27 cellular contexts compared by ENCODE assay signal in the genomic region with DNA sequence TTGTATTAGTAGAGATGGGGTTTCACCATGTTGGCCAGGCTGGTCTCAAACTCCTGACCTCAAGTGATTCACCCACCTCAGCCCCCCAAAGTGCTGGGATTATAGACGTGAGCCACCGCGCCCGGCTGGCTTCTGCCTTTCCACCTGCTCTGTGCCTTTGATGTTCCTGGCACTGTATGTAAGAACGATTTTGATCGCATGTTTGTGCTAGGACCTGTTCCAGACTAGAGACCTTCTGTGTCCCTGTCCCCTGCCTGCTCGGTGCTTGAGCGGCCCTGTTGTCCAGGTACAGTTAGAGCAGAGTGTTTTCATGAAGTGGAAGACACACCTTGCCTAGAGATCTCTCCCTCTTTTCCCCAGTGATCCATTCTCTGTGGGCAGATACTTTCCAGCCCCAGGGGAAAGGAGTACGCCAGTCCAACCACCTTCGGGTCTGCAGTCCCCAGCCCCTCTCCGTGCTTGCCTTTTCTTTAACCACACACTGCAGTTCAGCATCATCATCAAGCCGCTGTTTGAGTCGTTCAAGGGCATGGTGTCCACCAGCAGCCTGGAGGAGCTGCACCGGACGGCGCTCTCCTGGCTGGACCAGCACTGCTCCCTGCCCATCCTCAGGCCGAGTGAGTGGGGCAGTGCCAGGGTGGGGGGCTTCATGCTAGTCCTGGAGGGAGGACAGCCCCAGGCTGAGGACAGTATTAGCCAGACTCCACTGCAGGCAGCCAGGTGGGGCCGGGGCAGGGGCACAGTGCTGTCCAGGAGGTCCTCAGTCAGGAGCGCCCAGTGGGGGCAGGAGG. TPM values are rescaled to one million over a fixed set of nuclear protein-coding genes. Genes with fewer than 3 reads are reported as not detected.
"Had no signal": no experiment of that assay in that cellular context is flagged by ENCODE, and none has a peak within 500 bp of the region (broad histone marks: within the 10 kb centered on the region; RNA-seq: fewer than 3 reads in every experiment).

No MANE protein-coding gene starts in this region.

- H3K9me3 ChIP-seq: colonic mucosa, heart left ventricle, right atrium auricular region, sigmoid colon, suprapubic skin, thyroid gland, uterus had no signal

- H3K4me3 Mint-ChIP-seq: naive thymus-derived CD4-positive, alpha-beta T cell; neural crest cell; type B pancreatic cell had no signal

- H3K27ac Mint-ChIP-seq: type B pancreatic cell had no signal

- H3K4me1 ChIP-seq: colonic mucosa, heart left ventricle, right atrium auricular region, sigmoid colon, uterus had no signal

- DNase-seq: colonic mucosa; dermis blood vessel endothelial cell; foreskin melanocyte; heart left ventricle; hypothalamus; kidney glomerular epithelial cell; mammary epithelial cell; naive thymus-derived CD4-positive, alpha-beta T cell; occipital lobe; sigmoid colon; stimulated activated CD4-positive, alpha-beta T cell treated with anti-CD3 and anti-CD28 coated beads, Interleukin-2, amount 100 ng/mL, for 24 hours; stimulated activated CD4-positive, alpha-beta T cell treated with anti-CD3 and anti-CD28 coated beads, Interleukin-4, amount 100 ng/mL, for 4 hours; stimulated activated naive CD4-positive, alpha-beta T cell; thyroid gland; uterus had no signal

- ATAC-seq: heart left ventricle; naive thymus-derived CD4-positive, alpha-beta T cell had no signal

- H3K27me3 Mint-ChIP-seq: naive thymus-derived CD4-positive, alpha-beta T cell; type B pancreatic cell had no signal

- H3K27ac ChIP-seq: colonic mucosa, heart left ventricle, parathyroid adenoma, right atrium auricular region, sigmoid colon, skin epidermis, suprapubic skin, thyroid gland, uterus had no signal

- H2AFZ ChIP-seq: parathyroid adenoma had no signal

- H3K9me3 Mint-ChIP-seq: naive thymus-derived CD4-positive, alpha-beta T cell; neural crest cell; type B pancreatic cell had no signal

- H3K4me3 ChIP-seq: colonic mucosa, heart left ventricle, right atrium auricular region, sigmoid colon, skin epidermis, suprapubic skin, thyroid gland, uterus had no signal

- H3K27me3 ChIP-seq: colonic mucosa, heart left ventricle, right atrium auricular region, sigmoid colon, suprapubic skin, thyroid gland, uterus had no signal

- H3K36me3 ChIP-seq: uterus had no signal

- H3K9ac ChIP-seq: parathyroid adenoma had no signal

- H3K4me1 Mint-ChIP-seq: neural crest cell had no signal

RNA-seq across cellular contexts. Expression of gene IL31, which starts 33.4 kb away (rescaled TPM):
- total RNA-seq: cerebellum; colonic mucosa; dermis blood vessel endothelial cell; glomerular endothelial cell; heart left ventricle; lower leg skin; mammary epithelial cell; mesenteric fat pad; mononuclear cell; naive thymus-derived CD4-positive, alpha-beta T cell; neural crest cell; occipital lobe; right atrium auricular region; sigmoid colon; suprapubic skin; thyroid gland; uterus had no signal
- polyA plus RNA-seq: esophagus; heart left ventricle; mammary epithelial cell; naive thymus-derived CD4-positive, alpha-beta T cell; sigmoid colon had no signal

RNA-seq across cellular contexts. Expression of gene LRRC43, which starts 42.3 kb away (rescaled TPM):
- polyA plus RNA-seq: mammary epithelial cell; naive thymus-derived CD4-positive, alpha-beta T cell had no signal
